Comparison of ENCODE assay signal across 8 cellular contexts in the genomic region with DNA sequence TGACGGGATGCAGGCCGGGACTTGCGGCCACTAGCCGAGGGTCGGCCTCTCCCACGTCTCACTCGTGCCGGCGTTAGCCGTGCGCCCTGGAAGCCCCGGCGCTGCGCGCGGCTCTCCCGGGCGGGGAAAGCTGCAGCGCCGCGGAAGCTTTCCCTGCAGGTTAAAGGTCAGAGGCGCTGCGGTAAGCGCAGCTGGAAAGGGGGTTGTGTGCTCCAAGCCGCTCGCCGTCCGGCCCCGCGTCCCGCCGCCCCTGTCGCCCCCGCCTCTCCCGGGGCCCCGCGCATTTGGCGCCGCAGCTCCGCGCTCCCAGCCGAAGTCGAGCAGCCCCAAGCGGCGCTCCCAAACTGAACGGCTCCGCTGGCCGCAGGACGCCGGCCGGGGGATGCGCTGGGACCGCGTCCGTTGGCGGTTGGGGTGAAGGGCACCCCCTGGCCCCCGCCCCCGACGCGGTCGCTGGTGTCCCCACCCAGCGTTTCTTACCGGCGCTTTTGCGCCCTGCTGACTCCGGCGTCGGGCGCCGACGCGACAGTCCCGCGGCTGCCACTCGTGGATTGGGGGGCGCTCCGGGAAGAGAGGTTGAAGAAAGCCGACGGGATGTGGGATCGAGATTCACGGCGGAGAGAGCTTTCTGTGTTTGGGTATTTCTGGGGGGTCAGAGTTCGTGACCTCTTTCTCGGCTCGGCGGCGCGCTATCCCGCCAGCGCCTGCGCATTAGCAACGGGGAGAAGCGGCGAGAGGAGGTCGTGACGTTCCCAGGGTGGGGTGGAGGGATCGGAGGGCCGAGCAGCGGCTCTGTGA. TPM values are rescaled to one million over a fixed set of nuclear protein-coding genes. Genes with fewer than 3 reads are reported as not detected.
A peak's percentile ranks its signal among the peaks of the same experiment; 100 is the strongest.
DNase-seq lines count a peak whose midpoint lies in the region; ATAC-seq and TF ChIP-seq lines count a peak whose summit lies in the region.

Gene NR2C1 (minus strand): TSS at position 719 of the 798 bp plus-strand sequence. CDS start 6,234 bp downstream, outside the sequence.

- H3K27ac Mint-ChIP-seq in WTC11 (peak within 1 kb of the TSS; percentile 90), immature natural killer cell (peak within 1 kb of the TSS; percentile 82 to 96 (median 90))

- no peaks in the 10 kb centered on the region for H3K27me3 ChIP-seq in ACC112 (ENCODE audit: insufficient read depth, low read length)

- H3K4me3 Mint-ChIP-seq in WTC11 (peak within 1 kb of the TSS; percentile 92), immature natural killer cell (peak within 1 kb of the TSS; percentile 89 to 98 (median 96))

- H3K27ac ChIP-seq in ACC112 (ENCODE audit: low read depth, low read length): peak within 1 kb of the TSS; percentile 21

- ATAC-seq in GM18873 (IDR thresholded peaks at IDR 0.05; ENCODE audit: low FRiP score, unreplicated experiment) (peak; percentile 76), HG03139 (IDR thresholded peaks at IDR 0.05; ENCODE audit: unreplicated experiment) (peak; percentile 98), WTC11 (peak; percentile 96)

- H3K4me1 ChIP-seq in ACC112 (ENCODE audit: control insufficient read depth, insufficient read depth, low read length, unreplicated experiment): no peaks in the 10 kb centered on the region

- peak within 1 kb of the TSS; percentile 67 for H2AFZ ChIP-seq in ACC112 (ENCODE audit: low read length, unreplicated experiment)

- DNase-seq in NCI-H226: peak; percentile 86
- peak; percentile 95 for DNase-seq in WTC11 (ENCODE audit: low spot score)
- DNase-seq in cardiac fibroblast (ENCODE audit: low read depth in 2 of 2): peak; percentile 94 to 96
- DNase-seq in immature natural killer cell: peak; percentile 88 to 93 (median 91)
- peak; percentile 77 for DNase-seq in smooth muscle cell of the brain vasculature (ENCODE audit: low read depth, low spot score)

- POLR2A ChIA-PET in WTC11 (lab: Charles Lee): interaction anchor here (0.6 to 1.8 kb wide), 5 partner anchors 29 to 400 kb away, joined by 3 to 9 read pairs (median 5); partner anchors contain the start of genes FGD6, METAP2, NDUFA12 and VEZT

- H3K27me3 Mint-ChIP-seq in WTC11 (ENCODE audit: low read depth) (no peaks in the 10 kb centered on the region; the same call in 1 of the 2 replicates), immature natural killer cell (ENCODE audit: low read depth in 3 of 3) (peaks cover 2 to 10% (median 4%) of the 10 kb centered on the region in 3 donors)

- CTCF ChIA-PET in WTC11 (lab: Charles Lee): interaction anchor here (0.6 to 2.2 kb wide), 26 partner anchors 9 to 813 kb away, joined by 3 to 12 read pairs (median 4); partner anchors contain the start of gene METAP2

- H3K9me3 Mint-ChIP-seq in WTC11 (no peaks in the 10 kb centered on the region), immature natural killer cell (no peaks in the 10 kb centered on the region)

- peaks cover 34% of the 10 kb centered on the region for H3K79me2 ChIP-seq in ACC112 (ENCODE audit: control insufficient read depth, insufficient read depth, low read length, unreplicated experiment)

- no peaks in the 10 kb centered on the region; the same call in 1 of the 2 replicates for H3K4me1 Mint-ChIP-seq in WTC11
- peaks cover 21 to 35% of the 10 kb centered on the region in 2 donors for H3K4me1 Mint-ChIP-seq in immature natural killer cell

- H3K36me3 ChIP-seq in ACC112 (ENCODE audit: insufficient read depth, low read length): no peaks in the 10 kb centered on the region

- H3K4me3 ChIP-seq in ACC112 (ENCODE audit: low read depth, low read length) (peak within 1 kb of the TSS; percentile 98), cardiac fibroblast (replicated peaks in 1 of 2; ENCODE audit: low read depth in 2 of 2, low read length in 2 of 2) (peak within 1 kb of the TSS; percentile 88 to 89)

- TF ChIP-seq CTCF in WTC11 (IDR thresholded peaks at IDR 0.05) (no peak; the same call in 1 of the 2 replicates), cardiac fibroblast (IDR thresholded peaks at IDR 0.05; ENCODE audit: low read depth, low read length) (no peak)

- H3K36me3 Mint-ChIP-seq in WTC11 (peaks cover 2% of the 10 kb centered on the region; the same call in 1 of the 2 replicates), immature natural killer cell (peaks cover 0 to 2% (median 0%) of the 10 kb centered on the region in 3 donors)

TF ChIP-seq in WTC11, 78 proteins besides CTCF, POLR2A, EP300 and RAD21 (continues in another document):
- TF ChIP-seq, protein P1, sequence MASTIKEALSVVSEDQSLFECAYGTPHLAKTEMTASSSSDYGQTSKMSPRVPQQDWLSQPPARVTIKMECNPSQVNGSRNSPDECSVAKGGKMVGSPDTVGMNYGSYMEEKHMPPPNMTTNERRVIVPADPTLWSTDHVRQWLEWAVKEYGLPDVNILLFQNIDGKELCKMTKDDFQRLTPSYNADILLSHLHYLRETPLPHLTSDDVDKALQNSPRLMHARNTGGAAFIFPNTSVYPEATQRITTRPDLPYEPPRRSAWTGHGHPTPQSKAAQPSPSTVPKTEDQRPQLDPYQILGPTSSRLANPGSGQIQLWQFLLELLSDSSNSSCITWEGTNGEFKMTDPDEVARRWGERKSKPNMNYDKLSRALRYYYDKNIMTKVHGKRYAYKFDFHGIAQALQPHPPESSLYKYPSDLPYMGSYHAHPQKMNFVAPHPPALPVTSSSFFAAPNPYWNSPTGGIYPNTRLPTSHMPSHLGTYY (CRISPR knock-in tag; IDR thresholded peaks at IDR 0.05): no peak
- no peak for TF ChIP-seq ESRRA (CRISPR knock-in tag; IDR thresholded peaks at IDR 0.05; ENCODE audit: borderline replicate concordance)
- TF ChIP-seq JUN (CRISPR knock-in tag; IDR thresholded peaks at IDR 0.05): 0 out of 2 replicates have a peak, but pooled peaks have one; percentile 22
- no peak; the same call in 1 of the 2 replicates for TF ChIP-seq ZBTB21 (CRISPR knock-in tag; IDR thresholded peaks at IDR 0.05; ENCODE audit: borderline replicate concordance)
- no peak for TF ChIP-seq ZNF281 (CRISPR knock-in tag; IDR thresholded peaks at IDR 0.05)
- TF ChIP-seq PRDM15 (CRISPR knock-in tag; IDR thresholded peaks at IDR 0.05): 0 out of 2 replicates have a peak, but pooled peaks have one; percentile 1

RNA-seq across cellular contexts. Expression of gene NR2C1, which starts in this region (rescaled TPM):
- 45.4 to 53.0 TPM (median 51.1 TPM) in 3 replicates for total RNA-seq in WTC11 (2021)
- polyA plus RNA-seq in immature natural killer cell: 1 to 10 TPM; 1.4 to 9.5 (median 5.9) TPM

Comparison
In these comparisons a context has a peak if more than half of its experiments do, and no peak if none do; other contexts are left out.
1. Peak in every context shown above with its lines: DNase-seq, ATAC-seq, H3K4me3 ChIP-seq and H3K27ac ChIP-seq.